Comparison of ENCODE assay signal across 8 cellular contexts in the genomic region with DNA sequence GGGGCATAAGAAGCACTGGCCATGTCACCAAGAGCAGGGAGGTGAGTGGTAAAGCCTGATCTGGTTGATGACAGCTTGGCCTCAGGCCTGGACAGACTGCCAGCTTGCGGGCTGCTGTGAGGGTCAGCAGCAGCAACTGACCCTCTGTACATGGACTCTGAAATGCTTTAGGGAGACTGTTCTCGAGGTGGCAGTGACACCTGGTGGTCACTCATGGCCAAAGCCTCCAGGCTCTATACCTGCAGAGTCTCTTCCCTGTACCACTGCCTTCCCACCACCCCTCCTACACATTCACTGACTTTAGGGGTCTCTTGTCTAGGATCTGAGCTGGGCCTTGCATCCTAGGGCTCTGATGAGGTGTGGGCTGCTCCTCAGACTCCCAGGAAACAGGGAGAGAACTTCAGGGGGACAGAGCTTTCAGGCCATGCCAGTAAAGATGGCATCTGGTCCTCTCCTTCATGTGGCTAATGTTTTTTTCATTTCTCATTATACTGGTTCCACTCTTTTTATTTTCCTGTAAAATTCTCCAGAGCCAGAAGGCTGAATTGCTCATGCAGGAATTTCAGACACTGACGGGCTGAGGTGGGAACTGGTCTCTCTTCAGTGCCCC. TPM values are rescaled to one million over a fixed set of nuclear protein-coding genes. Genes with fewer than 3 reads are reported as not detected.
DNase-seq lines count a peak whose midpoint lies in the region; ATAC-seq and TF ChIP-seq lines count a peak whose summit lies in the region.

No MANE protein-coding gene starts in this region.

- H3K4me1 ChIP-seq in upper lobe of right lung: peaks cover 9% of the 10 kb centered on the region

- peak; percentile 69 for ATAC-seq in HG02884 (IDR thresholded peaks at IDR 0.05; ENCODE audit: unreplicated experiment)
- ATAC-seq in upper lobe of right lung: peak; percentile 86
- no peak for ATAC-seq in GM21360 (IDR thresholded peaks at IDR 0.05; ENCODE audit: unreplicated experiment)

- no peaks in the 10 kb centered on the region for H3K9me3 ChIP-seq in upper lobe of right lung

- DNase-seq in stimulated activated CD4-positive, alpha-beta T cell treated with anti-CD3 and anti-CD28 coated beads, Interleukin-12 subunit alpha, Interleukin-12 subunit beta, amount 100 ng/mL, for 4 hours: peak; percentile 25
- DNase-seq in stimulated activated CD4-positive, alpha-beta T cell treated with anti-CD3 and anti-CD28 coated beads, Interleukin-2, amount 100 ng/mL, for 48 hours: no peak
- peak; percentile 24 for DNase-seq in RKO (ENCODE audit: low spot score)
- DNase-seq in ecto neural progenitor cell (ENCODE audit: low spot score): peak; percentile 75
- peak; percentile 78 for DNase-seq in medulla oblongata (ENCODE audit: extremely low spot score)
- peak; percentile 73 for DNase-seq in upper lobe of right lung

- no peaks in the 10 kb centered on the region for H3K36me3 ChIP-seq in upper lobe of right lung

- H3K27me3 ChIP-seq in upper lobe of right lung: no peaks in the 10 kb centered on the region

- no peak overlapping the region for H3K27ac ChIP-seq in upper lobe of right lung

- TF ChIP-seq CTCF in upper lobe of right lung (IDR thresholded peaks at IDR 0.05): peak; percentile 85

- intact Hi-C loops in upper lobe of right lung (cut with DNase I): no loop called here

- no peak overlapping the region for H3K4me3 ChIP-seq in upper lobe of right lung

RNA-seq across cellular contexts. Expression of a gene that starts 17.2 kb away (rescaled TPM):
- total RNA-seq in upper lobe of right lung: 6.9 TPM

Comparison
In these comparisons a context has a peak if more than half of its experiments do, and no peak if none do; other contexts are left out.
1. DNase-seq: peak in stimulated activated CD4-positive, alpha-beta T cell treated with anti-CD3 and anti-CD28 coated beads, Interleukin-12 subunit alpha, Interleukin-12 subunit beta, amount 100 ng/mL, for 4 hours (single experiment), RKO (single experiment), ecto neural progenitor cell (single experiment), medulla oblongata (single experiment) and upper lobe of right lung (single experiment); none in stimulated activated CD4-positive, alpha-beta T cell treated with anti-CD3 and anti-CD28 coated beads, Interleukin-2, amount 100 ng/mL, for 48 hours (0 of 2).